8 cellular contexts compared by ENCODE assay signal in the genomic region with DNA sequence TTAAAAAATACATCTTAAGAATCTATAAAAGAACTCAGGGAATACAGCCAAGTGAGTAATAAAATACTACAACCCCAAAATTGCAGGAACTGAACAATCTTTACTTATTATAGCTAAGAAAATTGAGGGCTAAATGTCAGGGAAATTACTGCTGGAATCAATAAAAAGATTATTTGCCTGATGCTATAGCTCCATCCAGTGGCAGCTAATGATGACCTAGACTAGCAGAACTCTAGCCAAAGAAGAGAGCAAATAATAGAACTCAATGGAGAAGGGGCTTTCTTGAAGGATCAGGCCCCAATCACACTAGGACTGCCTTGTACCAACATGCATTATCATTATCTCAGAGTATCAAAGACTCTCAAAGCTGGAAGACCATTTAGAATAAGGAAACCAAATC.
A peak's percentile ranks its signal among the peaks of the same experiment; 100 is the strongest.
DNase-seq lines count a peak whose midpoint lies in the region; ATAC-seq and TF ChIP-seq lines count a peak whose summit lies in the region.

No MANE protein-coding gene starts in this region.

- H3K9me3 Mint-ChIP-seq in stimulated activated effector memory CD8-positive, alpha-beta T cell treated with anti-CD3 and anti-CD28 coated beads, Interleukin-12 subunit alpha, Interleukin-12 subunit beta, amount 100 ng/mL, for 72 hours: no peaks in the 10 kb centered on the region

- DNase-seq in DND-41 (no peak), left colon (no peak), NCI-H2029 (lab: John Stamatoyannopoulos, UW) (no peak), vagina (ENCODE audit: extremely low spot score in 2 of 2) (no peak)
- no peak for DNase-seq in stimulated activated effector memory CD8-positive, alpha-beta T cell treated with anti-CD3 and anti-CD28 coated beads, Interleukin-12 subunit alpha, Interleukin-12 subunit beta, amount 100 ng/mL, for 72 hours (ENCODE audit: low spot score in 2 of 2)

- no peak overlapping the region for H3K4me3 Mint-ChIP-seq in stimulated activated effector memory CD8-positive, alpha-beta T cell treated with anti-CD3 and anti-CD28 coated beads, Interleukin-12 subunit alpha, Interleukin-12 subunit beta, amount 100 ng/mL, for 72 hours

- H3K9ac ChIP-seq in DND-41 (ENCODE audit: low read depth, low read length): no peak overlapping the region

- H3K4me2 ChIP-seq in DND-41 (ENCODE audit: insufficient read depth, low read length): no peak overlapping the region

- H3K36me3 Mint-ChIP-seq in stimulated activated effector memory CD8-positive, alpha-beta T cell treated with anti-CD3 and anti-CD28 coated beads, Interleukin-12 subunit alpha, Interleukin-12 subunit beta, amount 100 ng/mL, for 72 hours: no peaks in the 10 kb centered on the region

- H3K4me1 ChIP-seq in DND-41 (ENCODE audit: insufficient read depth, low read length) (no peaks in the 10 kb centered on the region), vagina (no peaks in the 10 kb centered on the region)

- H4K20me1 ChIP-seq in DND-41 (ENCODE audit: insufficient read depth, low read length): no peaks in the 10 kb centered on the region

- no peaks in the 10 kb centered on the region for H3K9me3 ChIP-seq in DND-41 (ENCODE audit: insufficient read depth, low read length, severe bottlenecking)
- no peaks in the 10 kb centered on the region for H3K9me3 ChIP-seq in vagina

- no peaks in the 10 kb centered on the region for H3K27me3 ChIP-seq in DND-41 (ENCODE audit: insufficient read depth, low read length, poor library complexity)
- H3K27me3 ChIP-seq in vagina: no peaks in the 10 kb centered on the region

- H3K36me3 ChIP-seq in DND-41 (ENCODE audit: insufficient read depth, low read length): no peaks in the 10 kb centered on the region
- H3K36me3 ChIP-seq in vagina: no peaks in the 10 kb centered on the region

- no peaks in the 10 kb centered on the region for H3K79me2 ChIP-seq in DND-41 (ENCODE audit: insufficient read depth, low read length)

- H3K4me1 Mint-ChIP-seq in stimulated activated effector memory CD8-positive, alpha-beta T cell treated with anti-CD3 and anti-CD28 coated beads, Interleukin-12 subunit alpha, Interleukin-12 subunit beta, amount 100 ng/mL, for 72 hours: no peaks in the 10 kb centered on the region

- no peak overlapping the region for H3K4me3 ChIP-seq in DND-41 (ENCODE audit: low read depth in 1 of 2, low read length in 2 of 2)
- no peak overlapping the region for H3K4me3 ChIP-seq in vagina

- H3K27ac ChIP-seq in DND-41 (ENCODE audit: low read length) (no peak overlapping the region), vagina (no peak overlapping the region)

- peak; percentile 43 for TF ChIP-seq CTCF in DND-41 (IDR thresholded peaks at IDR 0.05; ENCODE audit: borderline replicate concordance, extremely low read depth, low read length, poor library complexity, severe bottlenecking)
- TF ChIP-seq CTCF in vagina (IDR thresholded peaks at IDR 0.05): no peak

- TF ChIP-seq POLR2A in vagina (IDR thresholded peaks at IDR 0.05): no peak

- ATAC-seq in DND-41 (ENCODE audit: insufficient read depth, low read depth) (no peak), HG03432 (IDR thresholded peaks at IDR 0.05; ENCODE audit: unreplicated experiment) (peak; percentile 60), SK-N-SH treated with all-trans-retinoic acid at 6 μM for 48 hours (peak; percentile 85), left colon (peak; percentile 28), GM18498 (IDR thresholded peaks at IDR 0.05; ENCODE audit: unreplicated experiment) (no peak)
- no peak for ATAC-seq in stimulated activated effector memory CD8-positive, alpha-beta T cell treated with anti-CD3 and anti-CD28 coated beads, Interleukin-12 subunit alpha, Interleukin-12 subunit beta, amount 100 ng/mL, for 72 hours

- H2AFZ ChIP-seq in DND-41 (ENCODE audit: low read depth, low read length): no peak overlapping the region

- intact Hi-C loops in left colon (cut with DNase I, micrococcal nuclease) (no loop called here), vagina (cut with DNase I) (no loop called here)

- H3K27ac Mint-ChIP-seq in stimulated activated effector memory CD8-positive, alpha-beta T cell treated with anti-CD3 and anti-CD28 coated beads, Interleukin-12 subunit alpha, Interleukin-12 subunit beta, amount 100 ng/mL, for 72 hours: no peak overlapping the region

TF ChIP-seq in SK-N-SH treated with all-trans-retinoic acid at 6 μM for 48 hours, 23 proteins besides CTCF, POLR2A, EP300 and RAD21:
- TF ChIP-seq TOX (CRISPR knock-in tag; IDR thresholded peaks at IDR 0.05; ENCODE audit: borderline replicate concordance) (no peak), PPARA (CRISPR knock-in tag; IDR thresholded peaks at IDR 0.05; ENCODE audit: borderline replicate concordance) (no peak), TCF4 (CRISPR knock-in tag; IDR thresholded peaks at IDR 0.05; ENCODE audit: borderline replicate concordance) (no peak), OSR1 (CRISPR knock-in tag; IDR thresholded peaks at IDR 0.05) (no peak), ISL1 (CRISPR knock-in tag; IDR thresholded peaks at IDR 0.05) (no peak), ZC3H10 (CRISPR knock-in tag; IDR thresholded peaks at IDR 0.05) (no peak), ZNF70 (CRISPR knock-in tag; IDR thresholded peaks at IDR 0.05) (no peak), ZFP30 (CRISPR knock-in tag; IDR thresholded peaks at IDR 0.05) (no peak), CSRNP3 (CRISPR knock-in tag; IDR thresholded peaks at IDR 0.05) (no peak)
- TF ChIP-seq, protein P1, sequence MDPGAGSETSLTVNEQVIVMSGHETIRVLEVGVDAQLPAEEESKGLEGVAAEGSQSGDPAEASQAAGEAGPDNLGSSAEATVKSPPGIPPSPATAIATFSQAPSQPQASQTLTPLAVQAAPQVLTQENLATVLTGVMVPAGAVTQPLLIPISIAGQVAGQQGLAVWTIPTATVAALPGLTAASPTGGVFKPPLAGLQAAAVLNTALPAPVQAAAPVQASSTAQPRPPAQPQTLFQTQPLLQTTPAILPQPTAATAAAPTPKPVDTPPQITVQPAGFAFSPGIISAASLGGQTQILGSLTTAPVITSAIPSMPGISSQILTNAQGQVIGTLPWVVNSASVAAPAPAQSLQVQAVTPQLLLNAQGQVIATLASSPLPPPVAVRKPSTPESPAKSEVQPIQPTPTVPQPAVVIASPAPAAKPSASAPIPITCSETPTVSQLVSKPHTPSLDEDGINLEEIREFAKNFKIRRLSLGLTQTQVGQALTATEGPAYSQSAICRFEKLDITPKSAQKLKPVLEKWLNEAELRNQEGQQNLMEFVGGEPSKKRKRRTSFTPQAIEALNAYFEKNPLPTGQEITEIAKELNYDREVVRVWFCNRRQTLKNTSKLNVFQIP (CRISPR knock-in tag; IDR thresholded peaks at IDR 0.05; ENCODE audit: borderline replicate concordance, low read depth): no peak

Comparison
In these comparisons a context has a peak if more than half of its experiments do, and no peak if none do; other contexts are left out.
1. ATAC-seq: peak in HG03432 (single experiment), SK-N-SH treated with all-trans-retinoic acid at 6 μM for 48 hours (single experiment) and left colon (single experiment); none in DND-41 (single experiment), stimulated activated effector memory CD8-positive, alpha-beta T cell treated with anti-CD3 and anti-CD28 coated beads, Interleukin-12 subunit alpha, Interleukin-12 subunit beta, amount 100 ng/mL, for 72 hours (single experiment) and GM18498 (single experiment).